In the genomic region with DNA sequence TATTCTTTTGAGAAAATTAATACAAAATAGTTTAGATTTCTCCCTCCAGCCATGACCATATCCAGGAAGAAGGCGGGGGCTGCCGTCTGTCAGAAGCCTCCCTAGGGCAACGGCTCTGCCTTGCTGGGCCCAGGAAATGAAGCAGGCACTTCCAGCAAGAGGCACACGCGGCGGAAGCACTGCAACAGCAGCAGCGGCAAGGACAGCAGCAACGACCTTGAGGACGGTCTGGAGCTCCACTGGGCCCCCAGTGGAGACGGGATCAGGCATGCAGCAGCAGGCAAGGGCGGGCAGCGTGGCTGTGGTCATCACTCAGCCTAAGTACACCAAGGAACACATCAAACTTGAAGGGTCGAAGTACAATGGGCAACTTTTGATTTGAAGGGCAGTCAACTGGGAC, we compare ENCODE assay signal across 25 cellular contexts.
"Had no signal": no experiment of that assay in that cellular context is flagged by ENCODE, and none has a peak within 500 bp of the region (broad histone marks: within the 10 kb centered on the region; RNA-seq: fewer than 3 reads in every experiment).

No MANE protein-coding gene starts in this region.

- H3K79me2 ChIP-seq: parathyroid adenoma had no signal

- H3K4me3 ChIP-seq: coronary artery, esophagus squamous epithelium, heart right ventricle, lung, smooth muscle cell, stomach, tibial artery had no signal

- H3K36me3 ChIP-seq: esophagus squamous epithelium, heart right ventricle, neutrophil, stomach, tibial artery had no signal

- H3K4me1 ChIP-seq: esophagus squamous epithelium, heart right ventricle, parathyroid adenoma, stomach, tibial artery had no signal

- ATAC-seq: heart right ventricle; left lobe of liver; natural killer cell; sciatic nerve; stimulated activated effector memory CD8-positive, alpha-beta T cell treated with anti-CD3 and anti-CD28 coated beads, Interleukin-12 subunit alpha, Interleukin-12 subunit beta, amount 100 ng/mL, for 72 hours had no signal

- H3K27ac ChIP-seq: coronary artery, esophagus squamous epithelium, heart right ventricle, neutrophil, parathyroid adenoma, stomach, tibial artery had no signal

- H3K9ac ChIP-seq: parathyroid adenoma had no signal

- H3K9me3 ChIP-seq: esophagus squamous epithelium, neutrophil, tibial artery had no signal

- FAIRE-seq: endometrium had no signal

- DNase-seq: dermis blood vessel endothelial cell; effector memory CD4-positive, alpha-beta T cell; erythroblast; esophagus squamous epithelium; foreskin melanocyte; glutamatergic neuron; heart right ventricle; hippocampal formation; immature natural killer cell; islet precursor cell; natural killer cell; stimulated activated CD4-positive, alpha-beta T cell treated with anti-CD3 and anti-CD28 coated beads, Interleukin-2, amount 100 ng/mL, for 24 hours; stimulated activated CD4-positive, alpha-beta T cell treated with anti-CD3 and anti-CD28 coated beads, Interleukin-4, amount 100 ng/mL, for 24 hours; stimulated activated naive CD4-positive, alpha-beta T cell treated with Interleukin-2 at 50 U/mL for 16 hours; stomach; tibial artery had no signal

- H3K4me2 ChIP-seq: smooth muscle cell had no signal

- H2AFZ ChIP-seq: parathyroid adenoma had no signal

- H3K27me3 ChIP-seq: esophagus squamous epithelium, heart right ventricle, neutrophil, stomach, tibial artery had no signal
